ENCODE assay signal across 14 cellular contexts in genomic region chr6:143594647-143595046, GRCh38.
A peak's percentile ranks its signal among the peaks of the same experiment; 100 is the strongest.
DNase-seq lines count a peak whose midpoint lies in the region; TF ChIP-seq lines count a peak whose summit lies in the region.
"Had no signal": no experiment of that assay in that cellular context is flagged by ENCODE, and none has a peak within 500 bp of the region (broad histone marks: within the 10 kb centered on the region; RNA-seq: fewer than 3 reads in every experiment).

No MANE protein-coding gene starts in this region.

- no peak overlapping the region for H4K91ac ChIP-seq in mesenchymal stem cell (ENCODE audit: low read length)

- H3K27me3 Mint-ChIP-seq in HFFc6 (ENCODE audit: insufficient read depth) = no peaks in the 10 kb centered on the region
- no peaks in the 10 kb centered on the region for H3K27me3 Mint-ChIP-seq in activated T-helper 2 cell treated with anti-CD3 and anti-CD28 coated beads, Interferon-gamma antibody, Interleukin-2, Interleukin-4, amounts not matched to agents 10 μg/mL and 5 μg/mL and 100 μg/mL, durations not matched to agents 14 hours and 24 hours and 36 hours (ENCODE audit: low read depth)
- H3K27me3 Mint-ChIP-seq: activated naive CD8-positive, alpha-beta T cell treated with anti-CD3 and anti-CD28 coated beads, Interleukin-2, amount 10 ng/mL, durations not matched to agents 7 days and 5 days had no signal

- H2BK5ac ChIP-seq in mesenchymal stem cell (ENCODE audit: low read depth, low read length, poor library complexity, severe bottlenecking) = no peak overlapping the region

- H2BK12ac ChIP-seq in mesenchymal stem cell (ENCODE audit: low read length in 2 of 2) = no peak overlapping the region

- no peak for TF ChIP-seq CTCF in HFFc6 (IDR thresholded peaks at IDR 0.05)

- H4K8ac ChIP-seq in mesenchymal stem cell (ENCODE audit: low read length) = no peak overlapping the region

- no peaks in the 10 kb centered on the region for H3K9me3 Mint-ChIP-seq in HFFc6
- no peaks in the 10 kb centered on the region for H3K9me3 Mint-ChIP-seq in activated T-helper 2 cell treated with anti-CD3 and anti-CD28 coated beads, Interferon-gamma antibody, Interleukin-2, Interleukin-4, amounts not matched to agents 10 μg/mL and 5 μg/mL and 100 μg/mL, durations not matched to agents 14 hours and 24 hours and 36 hours

- H2AK5ac ChIP-seq in mesenchymal stem cell (ENCODE audit: low read length, severe bottlenecking) = no peak overlapping the region

- H3K4me1 Mint-ChIP-seq in HFFc6 (ENCODE audit: low read depth) = peaks cover 29% of the 10 kb centered on the region
- H3K4me1 Mint-ChIP-seq in activated T-helper 2 cell treated with anti-CD3 and anti-CD28 coated beads, Interferon-gamma antibody, Interleukin-2, Interleukin-4, amounts not matched to agents 10 μg/mL and 5 μg/mL and 100 μg/mL, durations not matched to agents 14 hours and 24 hours and 36 hours (ENCODE audit: low read depth) = peaks cover 23% of the 10 kb centered on the region

- H3K27ac ChIP-seq in mesenchymal stem cell (ENCODE audit: low read length, poor library complexity, severe bottlenecking) = no peak overlapping the region
- H3K27ac ChIP-seq: KMS-11 had no signal

- peaks cover 6% of the 10 kb centered on the region; the same call in 1 of the 2 replicates for H3K36me3 Mint-ChIP-seq in HFFc6 (ENCODE audit: low read depth)
- peaks cover 6% of the 10 kb centered on the region for H3K36me3 Mint-ChIP-seq in activated T-helper 2 cell treated with anti-CD3 and anti-CD28 coated beads, Interferon-gamma antibody, Interleukin-2, Interleukin-4, amounts not matched to agents 10 μg/mL and 5 μg/mL and 100 μg/mL, durations not matched to agents 14 hours and 24 hours and 36 hours (ENCODE audit: low read depth)

- no peak overlapping the region for H2BK120ac ChIP-seq in mesenchymal stem cell (ENCODE audit: low read depth, low read length)

- H3K9ac ChIP-seq in mesenchymal stem cell (ENCODE audit: low read length) = no peak overlapping the region
- H3K9ac ChIP-seq: KMS-11 had no signal

- H2AFZ ChIP-seq in mesenchymal stem cell (ENCODE audit: low read depth, low read length) = no peak overlapping the region

- WGBS in mesenchymal stem cell = 80% methylated on average over 3 of the region's 4 CpGs

- no peaks in the 10 kb centered on the region for H3K27me3 ChIP-seq in mesenchymal stem cell (ENCODE audit: control insufficient read depth in 1 of 2, insufficient read depth in 1 of 2, low read length in 2 of 2)

- intact Hi-C loops in activated T-helper 2 cell treated with anti-CD3 and anti-CD28 coated beads, Interferon-gamma antibody, Interleukin-2, Interleukin-4, amounts not matched to agents 10 μg/mL and 5 μg/mL and 100 μg/mL, durations not matched to agents 14 hours and 24 hours and 36 hours (cut with micrococcal nuclease) = no loop called here

- no peaks in the 10 kb centered on the region for H3K36me3 ChIP-seq in mesenchymal stem cell (ENCODE audit: control insufficient read depth in 1 of 2, insufficient read depth in 2 of 2, low read depth in 1 of 2, low read length in 2 of 2)
- H3K36me3 ChIP-seq: prostate gland had no signal

- DNase-seq in AG08396 (ENCODE audit: low spot score) (peak; percentile 11), HFFc6 (peak; percentile 10), dermis blood vessel endothelial cell (peak; percentile 52), mesenchymal stem cell (peak; percentile 33), NCI-H2171 treated with DMSO at 0.1 percent for 48 hours (lab: John Stamatoyannopoulos, UW) (no peak), NCI-H1694 (lab: John Stamatoyannopoulos, UW) (no peak)
- DNase-seq in activated CD8-positive, alpha-beta memory T cell treated with anti-CD3 and anti-CD28 coated beads, Interleukin-2, amount 50 U/mL, for 4 hours = no peak
- no peak for DNase-seq in activated T-helper 2 cell treated with anti-CD3 and anti-CD28 coated beads, Interferon-gamma antibody, Interleukin-2, Interleukin-4, amounts not matched to agents 10 μg/mL and 5 μg/mL and 100 μg/mL, durations not matched to agents 14 hours and 24 hours and 36 hours (ENCODE audit: low spot score)
- DNase-seq: activated CD4-positive, alpha-beta T cell treated with anti-CD3 and anti-CD28 coated beads, Interleukin-2, amount 50 U/mL, for 48 hours; activated naive CD8-positive, alpha-beta T cell treated with anti-CD3 and anti-CD28 coated beads, Interleukin-2, amount 10 ng/mL, durations not matched to agents 7 days and 5 days; C1 segment of cervical spinal cord; NCI-H2081 had no signal

- H2BK15ac ChIP-seq in mesenchymal stem cell (ENCODE audit: low read depth, poor library complexity, severe bottlenecking) = no peak overlapping the region

- H3K27ac Mint-ChIP-seq in HFFc6 = 0 out of 2 replicates have a peak overlapping the region, but pooled peaks have one; percentile 9
- H3K27ac Mint-ChIP-seq in activated T-helper 2 cell treated with anti-CD3 and anti-CD28 coated beads, Interferon-gamma antibody, Interleukin-2, Interleukin-4, amounts not matched to agents 10 μg/mL and 5 μg/mL and 100 μg/mL, durations not matched to agents 14 hours and 24 hours and 36 hours = no peak overlapping the region
- H3K27ac Mint-ChIP-seq: activated naive CD8-positive, alpha-beta T cell treated with anti-CD3 and anti-CD28 coated beads, Interleukin-2, amount 10 ng/mL, durations not matched to agents 7 days and 5 days had no signal

- H3K4me1 ChIP-seq in mesenchymal stem cell (ENCODE audit: control insufficient read depth, insufficient read depth, low read depth, low read length) = peaks cover 3% of the 10 kb centered on the region
- H3K4me1 ChIP-seq: prostate gland had no signal

- no peak overlapping the region for H3K23ac ChIP-seq in mesenchymal stem cell (ENCODE audit: low read length in 2 of 2)

- H3K4me3 ChIP-seq in mesenchymal stem cell (ENCODE audit: insufficient read depth in 1 of 2, low read depth in 1 of 2, low read length in 2 of 2) = no peak overlapping the region
- H3K4me3 ChIP-seq: prostate gland had no signal

- peak overlapping the region; percentile 11; the same call in 1 of the 2 replicates for H3K4me3 Mint-ChIP-seq in HFFc6
- H3K4me3 Mint-ChIP-seq in activated T-helper 2 cell treated with anti-CD3 and anti-CD28 coated beads, Interferon-gamma antibody, Interleukin-2, Interleukin-4, amounts not matched to agents 10 μg/mL and 5 μg/mL and 100 μg/mL, durations not matched to agents 14 hours and 24 hours and 36 hours (ENCODE audit: low read depth) = no peak overlapping the region
- H3K4me3 Mint-ChIP-seq: activated naive CD8-positive, alpha-beta T cell treated with anti-CD3 and anti-CD28 coated beads, Interleukin-2, amount 10 ng/mL, durations not matched to agents 7 days and 5 days had no signal

- H3K14ac ChIP-seq in mesenchymal stem cell (ENCODE audit: low read length in 2 of 2) = no peak overlapping the region

- peaks cover 1% of the 10 kb centered on the region for H3K79me1 ChIP-seq in mesenchymal stem cell (replicated peaks; ENCODE audit: low read length, poor library complexity, severe bottlenecking)

- H3K18ac ChIP-seq in mesenchymal stem cell (ENCODE audit: low read depth in 1 of 2, low read length in 2 of 2) = peak overlapping the region in 1 of 2 experiments; percentile 42

- H3K9me3 ChIP-seq in mesenchymal stem cell (ENCODE audit: control insufficient read depth, low read length) = no peaks in the 10 kb centered on the region
- H3K9me3 ChIP-seq: prostate gland had no signal

- no peak overlapping the region for H3K4me2 ChIP-seq in mesenchymal stem cell (ENCODE audit: low read length, poor library complexity, severe bottlenecking)
- H3K4me2 ChIP-seq: KMS-11 had no signal

- no peak overlapping the region for H3K4ac ChIP-seq in mesenchymal stem cell (ENCODE audit: low read depth in 1 of 2, low read length in 2 of 2)

Comparison
In these comparisons a context has a peak if more than half of its experiments do, and no peak if none do; other contexts are left out.
1. DNase-seq: peak in AG08396 (single experiment), HFFc6 (single experiment), dermis blood vessel endothelial cell (single experiment) and mesenchymal stem cell (single experiment); none in NCI-H2171 treated with DMSO at 0.1 percent for 48 hours (single experiment), activated CD8-positive, alpha-beta memory T cell treated with anti-CD3 and anti-CD28 coated beads, Interleukin-2, amount 50 U/mL, for 4 hours (single experiment), activated T-helper 2 cell treated with anti-CD3 and anti-CD28 coated beads, Interferon-gamma antibody, Interleukin-2, Interleukin-4, amounts not matched to agents 10 μg/mL and 5 μg/mL and 100 μg/mL, durations not matched to agents 14 hours and 24 hours and 36 hours (single experiment) and NCI-H1694 (single experiment).